Comparison of ENCODE assay signal across 16 cellular contexts in the genomic region with DNA sequence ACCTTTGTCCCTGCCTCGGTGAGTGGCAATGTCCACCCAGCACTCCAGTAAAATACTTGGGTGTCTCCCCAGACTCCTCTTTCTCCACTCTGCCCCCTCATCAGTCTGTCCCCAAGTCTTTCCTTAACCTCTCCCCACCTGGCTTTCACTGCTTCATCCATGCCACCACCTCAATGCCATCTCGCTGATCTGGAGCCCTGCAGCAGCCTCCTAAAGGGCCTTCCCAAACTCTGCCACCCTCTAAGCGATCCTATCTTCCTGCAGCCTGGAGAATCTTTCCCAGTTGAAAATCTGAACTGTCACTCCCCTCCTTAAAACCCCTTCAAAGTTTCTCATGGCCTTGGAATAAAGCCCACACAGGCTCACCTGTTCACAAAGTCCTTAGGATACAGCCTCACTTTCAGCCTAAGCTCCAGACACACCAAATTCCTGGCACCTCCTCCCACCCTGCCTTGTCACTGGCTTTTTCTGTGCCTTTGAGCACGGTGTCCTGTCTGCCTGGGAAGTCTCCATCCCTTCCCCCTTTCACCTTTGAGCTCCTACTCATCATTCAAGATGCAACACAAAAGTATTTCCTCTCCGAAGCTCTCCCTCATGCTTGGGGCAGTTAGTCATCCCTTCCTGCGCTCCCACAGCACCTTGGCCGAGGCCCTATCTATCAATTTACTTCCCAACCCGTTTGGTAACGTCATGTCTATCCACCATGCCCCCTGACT. TPM values are rescaled to one million over a fixed set of nuclear protein-coding genes. Genes with fewer than 3 reads are reported as not detected.
DNase-seq lines count a peak whose midpoint lies in the region; ATAC-seq, FAIRE-seq and TF ChIP-seq lines count a peak whose summit lies in the region.
"Had no signal": no experiment of that assay in that cellular context is flagged by ENCODE, and none has a peak within 500 bp of the region (broad histone marks: within the 10 kb centered on the region; RNA-seq: fewer than 3 reads in every experiment).

No MANE protein-coding gene starts in this region.

- no peak for ATAC-seq in HG03196 (IDR thresholded peaks at IDR 0.05; ENCODE audit: unreplicated experiment)
- ATAC-seq: gastrocnemius medialis had no signal

- peaks cover 19% of the 10 kb centered on the region for H3K4me1 Mint-ChIP-seq in endodermal cell

- no peak overlapping the region for H2BK120ac ChIP-seq in neuronal stem cell (ENCODE audit: low read depth, low read length)

- peak overlapping the region; percentile 22 for H4K91ac ChIP-seq in neuronal stem cell (ENCODE audit: low read depth, low read length, poor library complexity)

- no peak overlapping the region for H3K4me2 ChIP-seq in neuronal stem cell (ENCODE audit: insufficient read depth, low read length, poor library complexity, severe bottlenecking)

- FAIRE-seq in RCC 7860 (lab: Jason Lieb, UNC) = peak; percentile 78
- FAIRE-seq: D721Med had no signal

- 57 to 67% methylated on average over 6 to 9 of the region's 9 CpGs for WGBS in endodermal cell (ENCODE audit: insufficient coverage in 1 of 2, insufficient read length in 1 of 2), 2 experiments
- WGBS in neuronal stem cell (ENCODE audit: extremely low coverage in 2 of 2, insufficient read length in 2 of 2, insufficient replicate concordance in 1 of 2), 2 donors = no CpG with 5 or more reads among the region's 9 CpGs

- no peak overlapping the region for H3K27ac ChIP-seq in endodermal cell (ENCODE audit: low read depth, low read length)
- H3K27ac ChIP-seq in neuronal stem cell (replicated peaks; ENCODE audit: low read length) = no peak overlapping the region
- H3K27ac ChIP-seq: gastrocnemius medialis, tibial nerve had no signal

- peak; percentile 89 for DNase-seq in EL
- peak; percentile 86 for DNase-seq in RCC 7860 (ENCODE audit: low spot score)
- peak; percentile 65 for DNase-seq in endodermal cell
- no peak for DNase-seq in neuronal stem cell (ENCODE audit: low spot score)
- DNase-seq in DMS53 (lab: John Stamatoyannopoulos, UW) = no peak
- DNase-seq in HUDEP-2 (lab: John Stamatoyannopoulos, UW; ENCODE audit: unreplicated experiment in 76 of 76) = no peak
- DNase-seq in DMS 273 (lab: John Stamatoyannopoulos, UW; ENCODE audit: unreplicated experiment) = no peak
- DNase-seq: activated T-cell treated with anti-CD3 and anti-CD28 coated beads, Interleukin-2, amount 50 U/mL, for 24 hours; central memory CD4-positive, alpha-beta T cell; gastrocnemius medialis; NCI-H2081; OCI-M1 had no signal

- H3K14ac ChIP-seq in neuronal stem cell (ENCODE audit: low read length) = no peak overlapping the region

- H3K18ac ChIP-seq in neuronal stem cell (ENCODE audit: low read length) = no peak overlapping the region

- no peak overlapping the region for H2BK12ac ChIP-seq in neuronal stem cell (ENCODE audit: low read length)

- peak overlapping the region; percentile 33 for H2BK15ac ChIP-seq in neuronal stem cell (ENCODE audit: low read length)

- no peak for TF ChIP-seq CTCF in endodermal cell (conservative IDR thresholded peaks at IDR 0.05)

- no peak overlapping the region for H2AFZ ChIP-seq in neuronal stem cell (ENCODE audit: low read length)

- peak overlapping the region; percentile 30 for H4K8ac ChIP-seq in neuronal stem cell (ENCODE audit: low read depth, low read length)

- H3K23ac ChIP-seq in neuronal stem cell (ENCODE audit: low read depth, low read length, poor library complexity) = no peak overlapping the region

- H3K4ac ChIP-seq in neuronal stem cell (ENCODE audit: low read length) = no peak overlapping the region

- no peak overlapping the region for H2BK5ac ChIP-seq in neuronal stem cell (ENCODE audit: low read length)

- H3K4me1 ChIP-seq in endodermal cell (ENCODE audit: control insufficient read depth, insufficient read depth, low read length) (no peaks in the 10 kb centered on the region), neuronal stem cell (ENCODE audit: control insufficient read depth in 2 of 2, insufficient read depth in 1 of 2, low read depth in 1 of 2, low read length in 2 of 2) (peaks cover 0 to 9% of the 10 kb centered on the region in 2 donors)

- H3K27me3 Mint-ChIP-seq in endodermal cell (ENCODE audit: insufficient read depth) = peaks cover 63% of the 10 kb centered on the region

- no peaks in the 10 kb centered on the region for H3K9me3 ChIP-seq in endodermal cell (ENCODE audit: control insufficient read depth, low read length)
- no peaks in the 10 kb centered on the region for H3K9me3 ChIP-seq in neuronal stem cell (replicated peaks in 1 of 2; ENCODE audit: control insufficient read depth in 2 of 2, insufficient read depth in 1 of 2, low read depth in 1 of 2, low read length in 2 of 2)
- H3K9me3 ChIP-seq: gastrocnemius medialis, tibial nerve had no signal

- no peaks in the 10 kb centered on the region for H3K79me1 ChIP-seq in neuronal stem cell (ENCODE audit: low read depth, low read length)

- peaks cover 3% of the 10 kb centered on the region for H3K36me3 Mint-ChIP-seq in endodermal cell (ENCODE audit: low read depth)

- no peak overlapping the region for H2AK5ac ChIP-seq in neuronal stem cell (ENCODE audit: low read depth, low read length)

- H3K9me3 Mint-ChIP-seq in endodermal cell = no peaks in the 10 kb centered on the region
- H3K9me3 Mint-ChIP-seq: activated T-cell treated with anti-CD3 and anti-CD28 coated beads, Interleukin-2, amount 50 U/mL, for 24 hours had no signal

- peaks cover 38% of the 10 kb centered on the region for H3K27me3 ChIP-seq in endodermal cell (ENCODE audit: control insufficient read depth, insufficient read depth, low read length, poor library complexity, severe bottlenecking)
- peaks cover 0 to 25% (median 8%) of the 10 kb centered on the region in 3 experiments for H3K27me3 ChIP-seq in neuronal stem cell (ENCODE audit: control insufficient read depth in 3 of 3, insufficient read depth in 3 of 3, low read depth in 1 of 3, low read length in 3 of 3)

- no peak overlapping the region for H3K4me3 Mint-ChIP-seq in endodermal cell
- H3K4me3 Mint-ChIP-seq: activated T-cell treated with anti-CD3 and anti-CD28 coated beads, Interleukin-2, amount 50 U/mL, for 24 hours had no signal

- H3K9ac ChIP-seq in endodermal cell (ENCODE audit: extremely low read depth, low read length, poor library complexity, severe bottlenecking) (no peak overlapping the region), neuronal stem cell (ENCODE audit: low read depth, low read length, poor library complexity) (no peak overlapping the region)

- no peak overlapping the region for H3K27ac Mint-ChIP-seq in endodermal cell
- H3K27ac Mint-ChIP-seq: activated T-cell treated with anti-CD3 and anti-CD28 coated beads, Interleukin-2, amount 50 U/mL, for 24 hours had no signal

- no peak overlapping the region for H3K4me3 ChIP-seq in endodermal cell (ENCODE audit: low read length)
- H3K4me3 ChIP-seq in neuronal stem cell (ENCODE audit: low read length in 2 of 2) = no peak overlapping the region
- H3K4me3 ChIP-seq: gastrocnemius medialis, lung had no signal

- H3K36me3 ChIP-seq in endodermal cell (ENCODE audit: control insufficient read depth, insufficient read depth, low read length) (peaks cover 3% of the 10 kb centered on the region), neuronal stem cell (replicated peaks in 1 of 2; ENCODE audit: control insufficient read depth in 2 of 2, insufficient read depth in 2 of 2, low read length in 2 of 2) (peaks cover 6 to 20% of the 10 kb centered on the region in 2 donors)

RNA-seq across cellular contexts. Expression of a gene that starts 2.8 kb away (rescaled TPM):
- total RNA-seq in endodermal cell = 1 to 10 TPM; 2.1 to 3.3 TPM
- polyA plus RNA-seq in endodermal cell (2013, experiment 1 of 2) = 0.96 TPM
- polyA plus RNA-seq in endodermal cell (2013, experiment 2 of 2) = 0.46 TPM
- polyA plus RNA-seq in neuronal stem cell (2013, experiment 1 of 2) = 0.81 TPM
- polyA plus RNA-seq in neuronal stem cell (2013, experiment 2 of 2) = 0.68 TPM
- total RNA-seq: gastrocnemius medialis had no signal

RNA-seq across cellular contexts. Expression of a gene that starts 10.0 kb away (rescaled TPM):
- total RNA-seq in endodermal cell = 100 to 1,000 TPM; 114 to 126 TPM
- 106 TPM for polyA plus RNA-seq in endodermal cell (2013, experiment 1 of 2)
- polyA plus RNA-seq in endodermal cell (2013, experiment 2 of 2) = 100 TPM
- polyA plus RNA-seq in neuronal stem cell (2013, experiment 1 of 2) = 82.4 TPM
- polyA plus RNA-seq in neuronal stem cell (2013, experiment 2 of 2) = 80.2 TPM

RNA-seq across cellular contexts. Expression of a gene that starts 15.3 kb away (rescaled TPM):
- 10 to 100 TPM; 64.6 to 67.8 TPM for total RNA-seq in endodermal cell
- 70.4 TPM for polyA plus RNA-seq in endodermal cell (2013, experiment 1 of 2)
- polyA plus RNA-seq in endodermal cell (2013, experiment 2 of 2) = 70.9 TPM
- 87.7 TPM for polyA plus RNA-seq in neuronal stem cell (2013, experiment 1 of 2)
- polyA plus RNA-seq in neuronal stem cell (2013, experiment 2 of 2) = 86.6 TPM

RNA-seq across cellular contexts. Expression of a gene that starts 15.4 kb away (rescaled TPM):
- not detected for total RNA-seq in endodermal cell
- not detected for polyA plus RNA-seq in endodermal cell (2013, experiment 1 of 2)
- polyA plus RNA-seq in endodermal cell (2013, experiment 2 of 2) = not detected
- 0.08 TPM for polyA plus RNA-seq in neuronal stem cell (2013, experiment 1 of 2)
- polyA plus RNA-seq in neuronal stem cell (2013, experiment 2 of 2) = 0.32 TPM
- total RNA-seq: gastrocnemius medialis had no signal

RNA-seq across cellular contexts. Expression of a gene that starts 22.2 kb away (rescaled TPM):
- total RNA-seq in endodermal cell = 1 to 10 TPM; 4.9 to 5.1 TPM
- polyA plus RNA-seq in endodermal cell (2013, experiment 1 of 2) = 11.1 TPM
- polyA plus RNA-seq in endodermal cell (2013, experiment 2 of 2) = 7.9 TPM
- polyA plus RNA-seq in neuronal stem cell (2013, experiment 1 of 2) = 7.7 TPM
- polyA plus RNA-seq in neuronal stem cell (2013, experiment 2 of 2) = 8.0 TPM

Comparison
In these comparisons a context has a peak if more than half of its experiments do, and no peak if none do; other contexts are left out.
1. DNase-seq: peak in EL (single experiment), RCC 7860 (single experiment) and endodermal cell (single experiment); none in neuronal stem cell (single experiment), DMS53 (single experiment), HUDEP-2 (0 of 76) and DMS 273 (single experiment).